In the genomic region with DNA sequence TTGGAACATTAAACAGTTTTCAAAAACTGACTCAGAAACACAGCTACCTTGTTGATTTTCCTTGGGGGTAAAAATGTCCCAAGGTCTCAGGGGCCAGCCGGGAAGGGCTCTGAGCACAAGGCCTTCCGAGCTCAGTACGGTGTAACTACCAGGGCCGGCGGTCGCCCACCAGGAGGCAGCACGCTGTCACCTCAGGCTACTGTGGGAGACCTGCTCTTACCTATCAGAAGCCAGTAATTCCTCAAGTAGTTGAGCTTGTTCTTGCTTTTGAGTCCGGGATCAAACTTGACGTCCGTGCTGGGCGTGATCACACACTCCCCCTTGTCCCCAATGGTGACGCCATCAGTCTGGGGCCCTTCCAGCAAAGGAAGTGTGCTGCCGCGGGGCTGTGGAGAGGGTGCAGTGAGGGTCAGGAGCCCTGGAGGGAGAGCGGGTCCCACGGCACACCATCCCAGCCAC, we compare ENCODE assay signal across 8 cellular contexts. TPM values are rescaled to one million over a fixed set of nuclear protein-coding genes. Genes with fewer than 3 reads are reported as not detected.
DNase-seq lines count a peak whose midpoint lies in the region; ATAC-seq and TF ChIP-seq lines count a peak whose summit lies in the region.

No MANE protein-coding gene starts in this region.

- H3K23ac ChIP-seq in mesenchymal stem cell (ENCODE audit: low read length in 2 of 2): no peak overlapping the region

- no peak overlapping the region for H2BK12ac ChIP-seq in mesenchymal stem cell (ENCODE audit: low read length in 2 of 2)

- no peak overlapping the region for H2BK120ac ChIP-seq in mesenchymal stem cell (ENCODE audit: low read depth, low read length)

- WGBS in mesenchymal stem cell: 56% methylated on average over 16 of the region's 16 CpGs

- no peaks in the 10 kb centered on the region for H3K4me1 ChIP-seq in A673 (ENCODE audit: insufficient read depth, low read length, poor library complexity, severe bottlenecking)
- H3K4me1 ChIP-seq in mesenchymal stem cell (ENCODE audit: control insufficient read depth, insufficient read depth, low read depth, low read length): no peaks in the 10 kb centered on the region
- no peaks in the 10 kb centered on the region for H3K4me1 ChIP-seq in thoracic aorta (ENCODE audit: control insufficient read depth in 1 of 2, low read depth in 2 of 2)

- H3K4ac ChIP-seq in mesenchymal stem cell (ENCODE audit: low read depth in 1 of 2, low read length in 2 of 2): no peak overlapping the region

- TF ChIP-seq CTCF in A673 (conservative IDR thresholded peaks at IDR 0.05; ENCODE audit: low read depth, low read length) (peak; percentile 58), HFF-Myc (IDR thresholded peaks at IDR 0.05; ENCODE audit: low read depth, low read length, missing control alignments) (peak; percentile 27), thoracic aorta (IDR thresholded peaks at IDR 0.05) (peak; percentile 47)

- H3K18ac ChIP-seq in mesenchymal stem cell (ENCODE audit: low read depth in 1 of 2, low read length in 2 of 2): no peak overlapping the region

- H4K8ac ChIP-seq in mesenchymal stem cell (ENCODE audit: low read length): no peak overlapping the region

- no peak overlapping the region for H3K4me3 ChIP-seq in A673 (ENCODE audit: low read depth, low read length, poor library complexity, severe bottlenecking)
- H3K4me3 ChIP-seq in HFF-Myc (replicated peaks; ENCODE audit: low read depth, low read length): no peak overlapping the region
- no peak overlapping the region for H3K4me3 ChIP-seq in mesenchymal stem cell (ENCODE audit: insufficient read depth in 1 of 2, low read depth in 1 of 2, low read length in 2 of 2)
- H3K4me3 ChIP-seq in thoracic aorta: no peak overlapping the region

- intact Hi-C loops in A673 (cut with micrococcal nuclease; ENCODE audit: unreplicated experiment): loop anchor here (2.0 kb wide), 1 partner anchor 69 kb away; no protein-coding TSS in a partner anchor

- no peak overlapping the region for H3K9ac ChIP-seq in mesenchymal stem cell (ENCODE audit: low read length)

- no peaks in the 10 kb centered on the region for H3K27me3 ChIP-seq in A673 (replicated peaks; ENCODE audit: insufficient read depth, low read depth, low read length, poor library complexity)
- no peaks in the 10 kb centered on the region for H3K27me3 ChIP-seq in mesenchymal stem cell (ENCODE audit: control insufficient read depth in 1 of 2, insufficient read depth in 1 of 2, low read length in 2 of 2)
- no peaks in the 10 kb centered on the region for H3K27me3 ChIP-seq in thoracic aorta (replicated peaks; ENCODE audit: insufficient read depth)

- H2BK15ac ChIP-seq in mesenchymal stem cell (ENCODE audit: low read depth, poor library complexity, severe bottlenecking): no peak overlapping the region

- no TSS peak for BruUV-seq in A673 (replicated peaks; lab: Mats Ljungman, UMichigan)

- H3K27ac ChIP-seq in A673 (ENCODE audit: low read depth, low read length, poor library complexity, severe bottlenecking) (no peak overlapping the region), mesenchymal stem cell (ENCODE audit: low read length, poor library complexity, severe bottlenecking) (no peak overlapping the region), thoracic aorta (no peak overlapping the region)

- no peak overlapping the region for H4K91ac ChIP-seq in mesenchymal stem cell (ENCODE audit: low read length)

- H2AK5ac ChIP-seq in mesenchymal stem cell (ENCODE audit: low read length, severe bottlenecking): no peak overlapping the region

- H3K9me3 ChIP-seq in A673 (ENCODE audit: low read depth, low read length, poor library complexity, severe bottlenecking) (no peaks in the 10 kb centered on the region), mesenchymal stem cell (ENCODE audit: control insufficient read depth, low read length) (peaks cover 5% of the 10 kb centered on the region), thoracic aorta (peaks cover under 1% of the 10 kb centered on the region)

- H3K14ac ChIP-seq in mesenchymal stem cell (ENCODE audit: low read length in 2 of 2): no peak overlapping the region

- no peak overlapping the region for H2AFZ ChIP-seq in mesenchymal stem cell (ENCODE audit: low read depth, low read length)

- H3K79me1 ChIP-seq in mesenchymal stem cell (replicated peaks; ENCODE audit: low read length, poor library complexity, severe bottlenecking): no peaks in the 10 kb centered on the region

- CTCF ChIA-PET in A673 (lab: Charles Lee): interaction anchor here (1.0 to 1.1 kb wide), 4 partner anchors 16 to 218 kb away, joined by 3 to 29 read pairs (median 4); no protein-coding TSS in a partner anchor

- no peaks in the 10 kb centered on the region for H3K36me3 ChIP-seq in A673 (ENCODE audit: insufficient read depth, low read length, poor library complexity, severe bottlenecking)
- peaks cover 34 to 93% of the 10 kb centered on the region in 2 experiments for H3K36me3 ChIP-seq in mesenchymal stem cell (ENCODE audit: control insufficient read depth in 1 of 2, insufficient read depth in 2 of 2, low read depth in 1 of 2, low read length in 2 of 2)
- peaks cover 17% of the 10 kb centered on the region for H3K36me3 ChIP-seq in thoracic aorta

- POLR2A ChIA-PET in A673 (lab: Charles Lee; ENCODE audit: low non-redundant PET): interaction anchor here (0.6 kb wide), 1 partner anchor 11 kb away, joined by 7 read pairs; no protein-coding TSS in a partner anchor

- no peak overlapping the region for H3K4me2 ChIP-seq in mesenchymal stem cell (ENCODE audit: low read length, poor library complexity, severe bottlenecking)

- ATAC-seq in thoracic aorta (ENCODE audit: insufficient number of reproducible peaks, low FRiP score, low read depth) (no peak), HG03457 (IDR thresholded peaks at IDR 0.05; ENCODE audit: unreplicated experiment) (no peak)

- H2BK5ac ChIP-seq in mesenchymal stem cell (ENCODE audit: low read depth, low read length, poor library complexity, severe bottlenecking): no peak overlapping the region

- no peak for DNase-seq in A673 (ENCODE audit: low spot score)
- DNase-seq in HFF-Myc (ENCODE audit: extremely low read depth, low read depth): no peak
- peak; percentile 31 to 34 for DNase-seq in activated CD4-positive, alpha-beta T cell treated with anti-CD3 and anti-CD28 coated beads for 24 hours (ENCODE audit: low read depth in 2 of 2)
- peak; percentile 38 to 78 for DNase-seq in dermis microvascular lymphatic vessel endothelial cell (ENCODE audit: low read depth in 2 of 2)
- DNase-seq in mesenchymal stem cell: peak; percentile 31
- no peak for DNase-seq in thoracic aorta (ENCODE audit: low spot score)
- DNase-seq in superior temporal gyrus (ENCODE audit: extremely low spot score): no peak

RNA-seq across cellular contexts. Expression of gene ICAM2, which starts 43.4 kb away (rescaled TPM):
- total RNA-seq in A673 (2021) (0.99 and 1.2 TPM in 2 replicates), dermis microvascular lymphatic vessel endothelial cell (220 and 251 TPM in 2 replicates), thoracic aorta (10 to 100 TPM; 41.6 to 46.6 TPM)
- polyA plus RNA-seq in mesenchymal stem cell (2013, experiment 1 of 2): 0.08 TPM
- 0.11 TPM for polyA plus RNA-seq in mesenchymal stem cell (2013, experiment 2 of 2)

Comparison
In these comparisons a context has a peak if more than half of its experiments do, and no peak if none do; other contexts are left out.
1. DNase-seq: peak in activated CD4-positive, alpha-beta T cell treated with anti-CD3 and anti-CD28 coated beads for 24 hours (2 of 2), dermis microvascular lymphatic vessel endothelial cell (2 of 2) and mesenchymal stem cell (single experiment); none in A673 (single experiment), HFF-Myc (single experiment), thoracic aorta (single experiment) and superior temporal gyrus (single experiment).
2. RNA of gene ICAM2, which starts 43.4 kb away (total RNA-seq): 220 to 251 TPM in dermis microvascular lymphatic vessel endothelial cell and 41.6 to 46.6 TPM in thoracic aorta; 0.99 to 1.2 TPM in A673; every median in the first group is over 10 times any median in the second.
3. Peak in every context shown above with its lines, with median percentiles within 50 percentile points of each other: CTCF ChIP-seq.